Comparison of ENCODE assay signal across 8 cellular contexts in genomic region chr7:44622342-44623151, GRCh38. TPM values are rescaled to one million over a fixed set of nuclear protein-coding genes. Genes with fewer than 3 reads are reported as not detected.
DNase-seq lines count a peak whose midpoint lies in the region; ATAC-seq and TF ChIP-seq lines count a peak whose summit lies in the region.

No MANE protein-coding gene starts in this region.

- 34 to 57% methylated on average over 5 of the region's 5 CpGs for WGBS in sigmoid colon, 2 donors

- peaks cover 0 to 32% (median 17%) of the 10 kb centered on the region in 4 donors for H3K36me3 ChIP-seq in sigmoid colon

- DNase-seq in CD14-positive monocyte (ENCODE audit: low spot score) (peak; percentile 54), choroid plexus epithelial cell (ENCODE audit: low read depth) (peak; percentile 52), sigmoid colon (no peak), A172 (ENCODE audit: low spot score) (no peak), NCI-H2081 treated with DMSO at 0.1 percent for 48 hours (lab: John Stamatoyannopoulos, UW) (no peak)

- peaks cover 3 to 8% (median 5%) of the 10 kb centered on the region in 7 donors for H3K9me3 Mint-ChIP-seq in CD14-positive monocyte
- H3K9me3 Mint-ChIP-seq in IgD-negative memory B cell = no peaks in the 10 kb centered on the region

- peaks cover 57% of the 10 kb centered on the region for H3K4me1 Mint-ChIP-seq in CD14-positive monocyte
- H3K4me1 Mint-ChIP-seq in IgD-negative memory B cell = peaks cover 47 to 56% (median 53%) of the 10 kb centered on the region in 3 donors

- H3K4me3 ChIP-seq in choroid plexus epithelial cell (ENCODE audit: low read depth, low read length) (no peak overlapping the region), sigmoid colon (no peak overlapping the region)

- peak overlapping the region in 1 of 2 donors; percentile 13 for H3K4me3 Mint-ChIP-seq in CD14-positive monocyte
- peak overlapping the region; percentile 23 to 85 (median 65) for H3K4me3 Mint-ChIP-seq in IgD-negative memory B cell

- TF ChIP-seq EP300 in sigmoid colon (IDR thresholded peaks at IDR 0.05) = no peak

- H3K9me3 ChIP-seq in sigmoid colon = no peaks in the 10 kb centered on the region

- intact Hi-C loops in CD14-positive monocyte (cut with micrococcal nuclease) = no loop called here
- intact Hi-C loops in sigmoid colon (cut with DNase I) = no loop called here

- ATAC-seq in GM21367 (IDR thresholded peaks at IDR 0.05; ENCODE audit: unreplicated experiment) = peak; percentile 69
- ATAC-seq in GM21528 (IDR thresholded peaks at IDR 0.05; ENCODE audit: low FRiP score, unreplicated experiment) = no peak

- no peaks in the 10 kb centered on the region for H3K27me3 ChIP-seq in sigmoid colon

- peaks cover 0 to 50% (median 33%) of the 10 kb centered on the region in 4 donors for H3K4me1 ChIP-seq in sigmoid colon

- H3K27me3 Mint-ChIP-seq in CD14-positive monocyte (ENCODE audit: low read depth in 3 of 3) (peaks cover 0 to 4% (median 0%) of the 10 kb centered on the region in 3 donors), IgD-negative memory B cell (no peaks in the 10 kb centered on the region)

- peak overlapping the region; percentile 27 to 67 (median 41) for H3K27ac ChIP-seq in sigmoid colon

- no peak for TF ChIP-seq CTCF in CD14-positive monocyte (IDR thresholded peaks at IDR 0.05)
- TF ChIP-seq CTCF in choroid plexus epithelial cell (conservative IDR thresholded peaks at IDR 0.05; ENCODE audit: low read depth, low read length) = no peak
- no peak for TF ChIP-seq CTCF in sigmoid colon (IDR thresholded peaks at IDR 0.05)

- H3K36me3 Mint-ChIP-seq in CD14-positive monocyte (peaks cover 64 to 71% of the 10 kb centered on the region in 2 donors), IgD-negative memory B cell (peaks cover 1% of the 10 kb centered on the region)

- H3K27ac Mint-ChIP-seq in CD14-positive monocyte (peak overlapping the region; percentile 97 to 100 (median 99)), IgD-negative memory B cell (peak overlapping the region; percentile 3 to 96 (median 88))

- no peak for TF ChIP-seq POLR2A in sigmoid colon (IDR thresholded peaks at IDR 0.05)

RNA-seq across cellular contexts. Expression of gene OGDH, which starts 16.1 kb away (rescaled TPM):
- polyA plus RNA-seq in CD14-positive monocyte (10 to 100 TPM; 41.0 to 49.9 TPM), IgD-negative memory B cell (26.6 TPM), sigmoid colon (10 to 100 TPM; 39.0 to 74.4 (median 68.0) TPM)
- 100 to 1,000 TPM in 2 of 4 donors, 10 to 100 TPM in 2; 65.5 to 102 (median 98.3) TPM for total RNA-seq in sigmoid colon
- total RNA-seq in A172 (2014; rRNA removed; shearing (Covaris generic)) = 84.1 and 84.9 TPM in 2 replicates

RNA-seq across cellular contexts. Expression of gene TMED4, which starts 40.5 kb away (rescaled TPM):
- 10 to 100 TPM; 45.7 to 49.0 TPM for polyA plus RNA-seq in CD14-positive monocyte
- polyA plus RNA-seq in IgD-negative memory B cell = 59.9 TPM
- total RNA-seq in sigmoid colon = 100 to 1,000 TPM; 114 to 209 (median 154) TPM
- 10 to 100 TPM; 18.6 to 49.8 (median 20.8) TPM for polyA plus RNA-seq in sigmoid colon
- 141 and 265 TPM in 2 replicates for total RNA-seq in A172 (2014; rRNA removed; shearing (Covaris generic))

RNA-seq across cellular contexts. Expression of gene DDX56, which starts 48.8 kb away (rescaled TPM):
- polyA plus RNA-seq in CD14-positive monocyte (10 to 100 TPM; 32.2 to 33.9 TPM), IgD-negative memory B cell (52.0 TPM), sigmoid colon (10 to 100 TPM; 14.6 to 60.5 (median 19.2) TPM)
- 10 to 100 TPM; 27.8 to 56.1 (median 44.2) TPM for total RNA-seq in sigmoid colon
- 174 and 175 TPM in 2 replicates for total RNA-seq in A172 (2014; rRNA removed; shearing (Covaris generic))

Comparison
In these comparisons a context has a peak if more than half of its experiments do, and no peak if none do; other contexts are left out.
1. DNase-seq: peak in CD14-positive monocyte (single experiment) and choroid plexus epithelial cell (single experiment); none in sigmoid colon (single experiment), A172 (single experiment) and NCI-H2081 treated with DMSO at 0.1 percent for 48 hours (single experiment).